Comparison of ENCODE assay signal across 12 cellular contexts in genomic region chr10:124699471-124700292, GRCh38. TPM values are rescaled to one million over a fixed set of nuclear protein-coding genes. Genes with fewer than 3 reads are reported as not detected.
A peak's percentile ranks its signal among the peaks of the same experiment; 100 is the strongest.
DNase-seq lines count a peak whose midpoint lies in the region; ATAC-seq and TF ChIP-seq lines count a peak whose summit lies in the region.
"Had no signal": no experiment of that assay in that cellular context is flagged by ENCODE, and none has a peak within 500 bp of the region (broad histone marks: within the 10 kb centered on the region; RNA-seq: fewer than 3 reads in every experiment).

No MANE protein-coding gene starts in this region.

- no peak overlapping the region for H3K4me3 ChIP-seq in mesenchymal stem cell (ENCODE audit: insufficient read depth in 1 of 2, low read depth in 1 of 2, low read length in 2 of 2)
- H3K4me3 ChIP-seq in testis: no peak overlapping the region

- H3K9me3 ChIP-seq in mesenchymal stem cell (ENCODE audit: control insufficient read depth, low read length) (no peaks in the 10 kb centered on the region), testis (no peaks in the 10 kb centered on the region)

- H3K27me3 ChIP-seq in mesenchymal stem cell (ENCODE audit: control insufficient read depth in 1 of 2, insufficient read depth in 1 of 2, low read length in 2 of 2) (no peaks in the 10 kb centered on the region), testis (no peaks in the 10 kb centered on the region)

- peaks cover 46% of the 10 kb centered on the region for H3K79me1 ChIP-seq in mesenchymal stem cell (replicated peaks; ENCODE audit: low read length, poor library complexity, severe bottlenecking)

- H3K36me3 Mint-ChIP-seq in activated CD8-positive, alpha-beta T cell treated with anti-CD3 and anti-CD28 coated beads for 36 hours (ENCODE audit: low read depth): peaks cover 33% of the 10 kb centered on the region
- peaks cover 70% of the 10 kb centered on the region for H3K36me3 Mint-ChIP-seq in activated CD8-positive, alpha-beta T cell treated with anti-CD3 and anti-CD28 coated beads, Interleukin-2, amount 10 ng/mL, durations not matched to agents 7 days and 5 days (ENCODE audit: low read depth)

- H3K18ac ChIP-seq in mesenchymal stem cell (ENCODE audit: low read depth in 1 of 2, low read length in 2 of 2): peak overlapping the region; percentile 37 to 44

- peak overlapping the region in 1 of 2 experiments; percentile 18 for H2BK12ac ChIP-seq in mesenchymal stem cell (ENCODE audit: low read length in 2 of 2)

- H3K23ac ChIP-seq in mesenchymal stem cell (ENCODE audit: low read length in 2 of 2): no peak overlapping the region

- H3K4me3 Mint-ChIP-seq in activated CD8-positive, alpha-beta T cell treated with anti-CD3 and anti-CD28 coated beads for 36 hours: no peak overlapping the region
- no peak overlapping the region for H3K4me3 Mint-ChIP-seq in activated CD8-positive, alpha-beta T cell treated with anti-CD3 and anti-CD28 coated beads, Interleukin-2, amount 10 ng/mL, durations not matched to agents 7 days and 5 days

- CTCF ChIA-PET in activated CD8-positive, alpha-beta T cell treated with anti-CD3 and anti-CD28 coated beads for 36 hours (lab: Charles Lee): interaction anchor here (3.6 to 4.5 kb wide), 2 partner anchors 19 to 42 kb away, joined by 18 to 23 read pairs; no protein-coding TSS in a partner anchor
- CTCF ChIA-PET in activated CD8-positive, alpha-beta T cell treated with anti-CD3 and anti-CD28 coated beads, Interleukin-2, amount 10 ng/mL, durations not matched to agents 7 days and 5 days (lab: Charles Lee): no interaction called here

- H2BK15ac ChIP-seq in mesenchymal stem cell (ENCODE audit: low read depth, poor library complexity, severe bottlenecking): no peak overlapping the region

- no peak overlapping the region for H2AK5ac ChIP-seq in mesenchymal stem cell (ENCODE audit: low read length, severe bottlenecking)

- H3K4me1 ChIP-seq in mesenchymal stem cell (ENCODE audit: control insufficient read depth, insufficient read depth, low read depth, low read length) (peaks cover 12% of the 10 kb centered on the region), testis (peaks cover 76% of the 10 kb centered on the region)

- peak overlapping the region; percentile 95 for H3K27ac ChIP-seq in angular gyrus (ENCODE audit: low read depth, low read length)
- H3K27ac ChIP-seq in mesenchymal stem cell (ENCODE audit: low read length, poor library complexity, severe bottlenecking): no peak overlapping the region
- peak overlapping the region; percentile 75 to 81 for H3K27ac ChIP-seq in testis

- peak overlapping the region; percentile 13 for H2BK120ac ChIP-seq in mesenchymal stem cell (ENCODE audit: low read depth, low read length)

- POLR2A ChIA-PET in activated CD8-positive, alpha-beta T cell treated with anti-CD3 and anti-CD28 coated beads for 36 hours (lab: Charles Lee): interaction anchor here (1.0 to 8.2 kb wide), 4 partner anchors 8 to 41 kb away, joined by 3 to 56 read pairs (median 19); no protein-coding TSS in a partner anchor
- POLR2A ChIA-PET in activated CD8-positive, alpha-beta T cell treated with anti-CD3 and anti-CD28 coated beads, Interleukin-2, amount 10 ng/mL, durations not matched to agents 7 days and 5 days (lab: Charles Lee): no interaction called here

- no peak for TF ChIP-seq CTCF in activated CD8-positive, alpha-beta T cell treated with anti-CD3 and anti-CD28 coated beads for 36 hours (IDR thresholded peaks at IDR 0.05)
- no peak for TF ChIP-seq CTCF in testis (IDR thresholded peaks at IDR 0.05)
- no peak for TF ChIP-seq CTCF in omental fat pad (IDR thresholded peaks at IDR 0.05)

- H3K9me3 Mint-ChIP-seq in activated CD8-positive, alpha-beta T cell treated with anti-CD3 and anti-CD28 coated beads for 36 hours: no peaks in the 10 kb centered on the region
- H3K9me3 Mint-ChIP-seq in activated CD8-positive, alpha-beta T cell treated with anti-CD3 and anti-CD28 coated beads, Interleukin-2, amount 10 ng/mL, durations not matched to agents 7 days and 5 days (ENCODE audit: insufficient read depth): no peaks in the 10 kb centered on the region

- H4K8ac ChIP-seq in mesenchymal stem cell (ENCODE audit: low read length): peak overlapping the region; percentile 22

- no peaks in the 10 kb centered on the region for H3K27me3 Mint-ChIP-seq in activated CD8-positive, alpha-beta T cell treated with anti-CD3 and anti-CD28 coated beads for 36 hours
- no peaks in the 10 kb centered on the region for H3K27me3 Mint-ChIP-seq in activated CD8-positive, alpha-beta T cell treated with anti-CD3 and anti-CD28 coated beads, Interleukin-2, amount 10 ng/mL, durations not matched to agents 7 days and 5 days (ENCODE audit: low read depth)

- TF ChIP-seq POLR2A in testis (IDR thresholded peaks at IDR 0.05): no peak

- H4K91ac ChIP-seq in mesenchymal stem cell (ENCODE audit: low read length): peak overlapping the region; percentile 59

- H3K4me1 Mint-ChIP-seq in activated CD8-positive, alpha-beta T cell treated with anti-CD3 and anti-CD28 coated beads for 36 hours (ENCODE audit: low read depth): peaks cover 94% of the 10 kb centered on the region
- peaks cover 98% of the 10 kb centered on the region for H3K4me1 Mint-ChIP-seq in activated CD8-positive, alpha-beta T cell treated with anti-CD3 and anti-CD28 coated beads, Interleukin-2, amount 10 ng/mL, durations not matched to agents 7 days and 5 days (ENCODE audit: low read depth)

- H3K14ac ChIP-seq in mesenchymal stem cell (ENCODE audit: low read length in 2 of 2): no peak overlapping the region

- H2BK5ac ChIP-seq in mesenchymal stem cell (ENCODE audit: low read depth, low read length, poor library complexity, severe bottlenecking): no peak overlapping the region

- H3K4ac ChIP-seq in mesenchymal stem cell (ENCODE audit: low read depth in 1 of 2, low read length in 2 of 2): no peak overlapping the region

- intact Hi-C loops in activated CD8-positive, alpha-beta T cell treated with anti-CD3 and anti-CD28 coated beads for 36 hours (cut with micrococcal nuclease): no loop called here
- intact Hi-C loops in testis (cut with DNase I; ENCODE audit: low total_unique reads): loop anchor here (5.0 kb wide), 1 partner anchor 38 kb away; no protein-coding TSS in a partner anchor

- no peak for ATAC-seq in activated CD8-positive, alpha-beta T cell treated with anti-CD3 and anti-CD28 coated beads for 36 hours
- ATAC-seq in activated CD8-positive, alpha-beta T cell treated with anti-CD3 and anti-CD28 coated beads, Interleukin-2, amount 10 ng/mL, durations not matched to agents 7 days and 5 days: no peak
- no peak for ATAC-seq in omental fat pad (ENCODE audit: low FRiP score)

- DNase-seq in activated CD8-positive, alpha-beta T cell treated with anti-CD3 and anti-CD28 coated beads for 36 hours: no peak
- DNase-seq in activated CD8-positive, alpha-beta T cell treated with anti-CD3 and anti-CD28 coated beads, Interleukin-2, amount 10 ng/mL, durations not matched to agents 7 days and 5 days: no peak
- no peak for DNase-seq in mesenchymal stem cell
- no peak for DNase-seq in testis
- no peak for DNase-seq in cerebellar cortex (ENCODE audit: low spot score)
- DNase-seq in NK-92 treated with Interleukin-12 subunit alpha and Interleukin-12 subunit beta, amount 100 ng/mL, for 24 hours (lab: John Stamatoyannopoulos, UW): no peak
- DNase-seq in omental fat pad (ENCODE audit: low spot score): no peak
- DNase-seq: activated CD4-positive, alpha-beta T cell treated with anti-CD3 and anti-CD28 coated beads, Interleukin-2, amount 50 U/mL, for 1 hour; foreskin fibroblast; NCI-H1694 treated with DMSO at 0.1 percent for 48 hours; stimulated activated CD4-positive, alpha-beta T cell treated with anti-CD3 and anti-CD28 coated beads, Interleukin-2, amount 100 ng/mL, for 24 hours had no signal

- H3K36me3 ChIP-seq in mesenchymal stem cell (ENCODE audit: control insufficient read depth in 1 of 2, insufficient read depth in 2 of 2, low read depth in 1 of 2, low read length in 2 of 2): peaks cover 12 to 50% of the 10 kb centered on the region in 2 experiments
- no peaks in the 10 kb centered on the region for H3K36me3 ChIP-seq in testis (ENCODE audit: low read depth, missing control alignments)

- no peak overlapping the region for H3K4me2 ChIP-seq in mesenchymal stem cell (ENCODE audit: low read length, poor library complexity, severe bottlenecking)

- H3K9ac ChIP-seq in mesenchymal stem cell (ENCODE audit: low read length): no peak overlapping the region

- H2AFZ ChIP-seq in mesenchymal stem cell (ENCODE audit: low read depth, low read length): no peak overlapping the region

- 96% methylated on average over 18 of the region's 18 CpGs for WGBS in mesenchymal stem cell
- WGBS in testis, 2 donors: 83 to 88% methylated on average over 14 to 18 of the region's 18 CpGs

- H3K27ac Mint-ChIP-seq in activated CD8-positive, alpha-beta T cell treated with anti-CD3 and anti-CD28 coated beads for 36 hours: peak overlapping the region; percentile 82
- H3K27ac Mint-ChIP-seq in activated CD8-positive, alpha-beta T cell treated with anti-CD3 and anti-CD28 coated beads, Interleukin-2, amount 10 ng/mL, durations not matched to agents 7 days and 5 days: no peak overlapping the region

RNA-seq across cellular contexts. Expression of gene FAM53B, which starts 44.5 kb away (rescaled TPM):
- total RNA-seq in activated CD8-positive, alpha-beta T cell treated with anti-CD3 and anti-CD28 coated beads for 36 hours: 10 to 100 TPM; 15.1 to 18.0 TPM
- total RNA-seq in activated CD8-positive, alpha-beta T cell treated with anti-CD3 and anti-CD28 coated beads, Interleukin-2, amount 10 ng/mL, durations not matched to agents 7 days and 5 days: 10 to 100 TPM; 19.9 to 21.8 TPM
- 8.0 TPM for polyA plus RNA-seq in mesenchymal stem cell (2013, experiment 1 of 2)
- polyA plus RNA-seq in mesenchymal stem cell (2013, experiment 2 of 2): 7.7 TPM
- total RNA-seq in testis (100 to 1,000 TPM; 109 to 125 TPM), omental fat pad (10 to 100 TPM; 21.9 to 42.6 (median 32.2) TPM)
- polyA plus RNA-seq in testis (ENCODE audit: insufficient read depth, low read depth, low replicate concordance): 36.9 TPM
